ENCODE assay signal across 25 cellular contexts in the genomic region with DNA sequence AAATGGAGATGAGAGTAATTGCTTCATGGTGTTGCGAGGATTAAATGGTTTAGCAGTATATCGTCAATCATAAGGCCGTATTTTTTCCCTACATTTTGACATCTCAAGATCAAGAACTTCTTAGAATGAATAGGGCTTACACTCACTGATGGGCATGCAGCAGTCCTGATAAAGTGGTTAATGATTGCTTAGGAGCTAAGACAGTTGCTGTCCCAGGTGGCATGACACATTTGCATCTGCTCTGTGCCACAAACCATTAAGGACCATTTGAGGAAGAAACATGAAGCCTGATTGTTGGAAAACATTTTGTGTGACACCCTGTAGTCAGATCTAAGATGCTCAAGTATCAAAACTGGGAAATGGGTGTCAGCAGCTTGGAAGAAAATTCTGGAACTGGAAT.
DNase-seq lines count a peak whose midpoint lies in the region; ATAC-seq and TF ChIP-seq lines count a peak whose summit lies in the region.
"Had no signal": no experiment of that assay in that cellular context is flagged by ENCODE, and none has a peak within 500 bp of the region (broad histone marks: within the 10 kb centered on the region; RNA-seq: fewer than 3 reads in every experiment).

No MANE protein-coding gene starts in this region.

- TF ChIP-seq CTCF in GM10248 (IDR thresholded peaks at IDR 0.05; ENCODE audit: control extremely low read depth, extremely low read depth, low read depth, missing control alignments) = no peak
- TF ChIP-seq CTCF in colonic mucosa (IDR thresholded peaks at IDR 0.05) = no peak

- peak; percentile 58 for DNase-seq in DMS53 (lab: John Stamatoyannopoulos, UW)
- no peak for DNase-seq in GM10248 (ENCODE audit: extremely low spot score)
- no peak for DNase-seq in DMS153 treated with DMSO at 0.1 percent for 48 hours (lab: John Stamatoyannopoulos, UW; ENCODE audit: unreplicated experiment)
- DNase-seq in colonic mucosa = no peak
- DNase-seq: activated CD4-positive, alpha-beta T cell treated with anti-CD3 and anti-CD28 coated beads, Interleukin-2, amount 50 U/mL, for 4 hours; activated CD8-positive, alpha-beta memory T cell treated with anti-CD3 and anti-CD28 coated beads, Interleukin-2, amount 50 U/mL, for 48 hours; activated effector memory CD4-positive, alpha-beta T cell treated with Interleukin-2 at 50 U/mL for 16 hours; body of pancreas; CD8-positive, alpha-beta memory T cell; DMS79; left ventricle myocardium inferior; NCI-H187; NCI-H2227 treated with DMSO at 0.1 percent for 48 hours; pancreas; stimulated activated CD4-positive, alpha-beta T cell treated with anti-CD3 and anti-CD28 coated beads, Interleukin-15, amount 100 ng/mL, for 24 hours; stomach; trophoblast cell had no signal

- H3K27me3 ChIP-seq in colonic mucosa = no peaks in the 10 kb centered on the region
- H3K27me3 ChIP-seq: body of pancreas, pancreas, stomach had no signal

- no peaks in the 10 kb centered on the region for H3K4me1 ChIP-seq in colonic mucosa
- H3K4me1 ChIP-seq: body of pancreas, pancreas had no signal

- no peaks in the 10 kb centered on the region for H3K36me3 ChIP-seq in colonic mucosa
- H3K36me3 ChIP-seq: left ventricle myocardium inferior, pancreas, stomach had no signal

- POLR2A ChIA-PET in GM10248 (lab: Yijun Ruan, JAX) = no interaction called here

- no peak overlapping the region for H3K9ac ChIP-seq in colonic mucosa (ENCODE audit: low read depth in 2 of 2, low read length in 2 of 2)

- no peak overlapping the region for H3K4me3 ChIP-seq in colonic mucosa
- H3K4me3 ChIP-seq: body of pancreas, left ventricle myocardium inferior, pancreas, stomach had no signal

- no peak overlapping the region for H3K27ac ChIP-seq in colonic mucosa
- H3K27ac ChIP-seq: body of pancreas, epithelial cell of prostate, left ventricle myocardium inferior, pancreas, stomach had no signal

- ATAC-seq in GM19397 (IDR thresholded peaks at IDR 0.05; ENCODE audit: unreplicated experiment) (peak; percentile 78), HG02798 (IDR thresholded peaks at IDR 0.05; ENCODE audit: poor library complexity, unreplicated experiment) (peak; percentile 68), HG03378 (IDR thresholded peaks at IDR 0.05; ENCODE audit: unreplicated experiment) (peak; percentile 86), HG03439 (IDR thresholded peaks at IDR 0.05; ENCODE audit: unreplicated experiment) (no peak)
- ATAC-seq: body of pancreas, pancreas, sciatic nerve, SK-N-SH treated with all-trans-retinoic acid at 6 μM for 48 hours, WTC11 had no signal

- CTCF ChIA-PET in GM10248 (lab: Yijun Ruan, JAX) = interaction anchor here (13.5 kb wide), 1 partner anchor 203 kb away, joined by 516 read pairs; no protein-coding TSS in a partner anchor

- no peaks in the 10 kb centered on the region for H3K9me3 ChIP-seq in colonic mucosa
- H3K9me3 ChIP-seq: body of pancreas, left ventricle myocardium inferior, pancreas, stomach had no signal

- intact Hi-C loops in colonic mucosa (cut with DNase I) = no loop called here
